In the genomic region with DNA sequence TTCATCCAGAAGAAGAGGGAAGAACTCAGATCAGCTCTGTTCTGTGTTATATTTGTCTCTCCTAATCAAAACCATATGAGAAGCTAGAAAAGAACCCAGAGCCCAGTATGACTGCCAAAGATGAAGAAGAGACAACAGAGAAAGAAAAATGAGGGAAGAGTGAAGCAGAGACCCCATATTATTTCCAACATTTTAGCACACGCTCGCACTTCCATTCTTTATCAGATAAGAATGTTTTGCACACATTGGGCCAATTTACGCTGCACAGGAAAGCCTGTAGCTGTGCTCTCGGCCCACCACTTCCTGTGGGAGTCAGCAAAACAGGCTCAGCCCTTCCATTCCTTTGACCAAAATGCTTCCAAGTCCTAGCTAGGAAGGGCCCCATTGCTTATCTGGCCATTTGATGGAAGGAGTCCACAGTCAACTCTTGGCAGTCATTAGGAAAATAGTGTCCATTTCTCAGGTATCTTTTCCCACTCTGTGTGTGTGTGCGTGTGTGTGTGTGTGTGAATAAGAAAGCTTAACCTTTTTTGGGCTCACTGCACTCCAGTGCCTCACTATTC, we compare ENCODE assay signal across 9 cellular contexts.
DNase-seq lines count a peak whose midpoint lies in the region; ATAC-seq and TF ChIP-seq lines count a peak whose summit lies in the region.
"Had no signal": no experiment of that assay in that cellular context is flagged by ENCODE, and none has a peak within 500 bp of the region (broad histone marks: within the 10 kb centered on the region; RNA-seq: fewer than 3 reads in every experiment).

No MANE protein-coding gene starts in this region.

- no peaks in the 10 kb centered on the region for H3K36me3 ChIP-seq in CD4-positive, CD25-positive, alpha-beta regulatory T cell (ENCODE audit: control insufficient read depth, insufficient read depth, low read length)
- no peaks in the 10 kb centered on the region for H3K36me3 ChIP-seq in esophagus muscularis mucosa

- WGBS in esophagus muscularis mucosa = 41% methylated on average over 5 of the region's 5 CpGs

- H3K27me3 ChIP-seq in CD4-positive, CD25-positive, alpha-beta regulatory T cell (ENCODE audit: control insufficient read depth, insufficient read depth, low read length) = no peaks in the 10 kb centered on the region
- H3K27me3 ChIP-seq in esophagus muscularis mucosa = no peaks in the 10 kb centered on the region

- no peaks in the 10 kb centered on the region for H3K9me3 ChIP-seq in CD4-positive, CD25-positive, alpha-beta regulatory T cell (ENCODE audit: control insufficient read depth in 2 of 2, low read length in 2 of 2)
- H3K9me3 ChIP-seq in esophagus muscularis mucosa = no peaks in the 10 kb centered on the region

- H3K4me1 Mint-ChIP-seq in CD4-positive, CD25-positive, alpha-beta regulatory T cell = peaks cover 16 to 36% (median 26%) of the 10 kb centered on the region in 4 donors

- DNase-seq in CD4-positive, CD25-positive, alpha-beta regulatory T cell = peak in 2 of 3 donors; percentile 31 to 56
- peak; percentile 57 for DNase-seq in UCSD-AML1 (lab: John Stamatoyannopoulos, UW; ENCODE audit: unreplicated experiment)
- DNase-seq in choroid plexus epithelial cell (ENCODE audit: low read depth) = peak; percentile 66
- peak; percentile 90 for DNase-seq in pulmonary artery endothelial cell (ENCODE audit: low read depth, low spot score)
- DNase-seq in NCI-H1092 treated with DMSO at 0.1 percent for 48 hours (lab: John Stamatoyannopoulos, UW) = no peak
- DNase-seq in dedifferentiated amniotic fluid mesenchymal stem cell (ENCODE audit: extremely low spot score) = no peak
- no peak for DNase-seq in esophagus muscularis mucosa (ENCODE audit: extremely low spot score)
- no peak for DNase-seq in DMS79 treated with DMSO at 0.1 percent for 48 hours (lab: John Stamatoyannopoulos, UW)

- no peak for TF ChIP-seq CTCF in choroid plexus epithelial cell (conservative IDR thresholded peaks at IDR 0.05; ENCODE audit: low read depth, low read length)
- no peak for TF ChIP-seq CTCF in esophagus muscularis mucosa (IDR thresholded peaks at IDR 0.05)

- H3K4me3 Mint-ChIP-seq in CD4-positive, CD25-positive, alpha-beta regulatory T cell = peak overlapping the region; percentile 2 to 33 (median 11)
- H3K4me3 Mint-ChIP-seq: neural crest cell had no signal

- H3K27me3 Mint-ChIP-seq in CD4-positive, CD25-positive, alpha-beta regulatory T cell = no peaks in the 10 kb centered on the region

- peak overlapping the region; percentile 60 for H3K4me3 ChIP-seq in CD4-positive, CD25-positive, alpha-beta regulatory T cell (ENCODE audit: low read depth, low read length)
- H3K4me3 ChIP-seq in choroid plexus epithelial cell (ENCODE audit: low read depth, low read length) (no peak overlapping the region), esophagus muscularis mucosa (no peak overlapping the region)

- H3K27ac Mint-ChIP-seq in CD4-positive, CD25-positive, alpha-beta regulatory T cell = peak overlapping the region; percentile 72 to 90 (median 85)

- peaks cover 23% of the 10 kb centered on the region for H3K4me1 ChIP-seq in CD4-positive, CD25-positive, alpha-beta regulatory T cell (ENCODE audit: control insufficient read depth, insufficient read depth, low read length, poor library complexity, severe bottlenecking)
- peaks cover 16 to 72% (median 61%) of the 10 kb centered on the region in 4 donors for H3K4me1 ChIP-seq in esophagus muscularis mucosa

- no peak for TF ChIP-seq EP300 in esophagus muscularis mucosa (IDR thresholded peaks at IDR 0.05)

- H3K36me3 Mint-ChIP-seq in CD4-positive, CD25-positive, alpha-beta regulatory T cell = no peaks in the 10 kb centered on the region

- H3K27ac ChIP-seq in CD4-positive, CD25-positive, alpha-beta regulatory T cell (ENCODE audit: insufficient read depth, low read length, poor library complexity, severe bottlenecking) = no peak overlapping the region
- peak overlapping the region in 2 of 4 donors; percentile 7 to 15 for H3K27ac ChIP-seq in esophagus muscularis mucosa (replicated peaks in 1 of 4)

- peaks cover 0 to 4% (median 0%) of the 10 kb centered on the region in 7 donors for H3K9me3 Mint-ChIP-seq in CD4-positive, CD25-positive, alpha-beta regulatory T cell
- H3K9me3 Mint-ChIP-seq: neural crest cell had no signal

- peak in 1 of 2 donors; percentile 59 for ATAC-seq in CD4-positive, CD25-positive, alpha-beta regulatory T cell (ENCODE audit: low read depth in 2 of 2)

- intact Hi-C loops in esophagus muscularis mucosa (cut with DNase I) = no loop called here

- no peak for TF ChIP-seq POLR2A in esophagus muscularis mucosa (IDR thresholded peaks at IDR 0.05; ENCODE audit: low read depth)

Comparison
In these comparisons a context has a peak if more than half of its experiments do, and no peak if none do; other contexts are left out.
1. DNase-seq: peak in CD4-positive, CD25-positive, alpha-beta regulatory T cell (2 of 3), UCSD-AML1 (single experiment), choroid plexus epithelial cell (single experiment) and pulmonary artery endothelial cell (single experiment); none in NCI-H1092 treated with DMSO at 0.1 percent for 48 hours (single experiment), dedifferentiated amniotic fluid mesenchymal stem cell (single experiment), esophagus muscularis mucosa (single experiment) and DMS79 treated with DMSO at 0.1 percent for 48 hours (single experiment).